Comparison of ENCODE assay signal across 1 cellular context in genomic region chr3:156865732-156866131, GRCh38.
TF ChIP-seq lines count a peak whose summit lies in the region.

No MANE protein-coding gene starts in this region.

TF ChIP-seq in HEK293, 187 proteins besides CTCF, POLR2A, EP300 and RAD21 (continued from another document):
- TF ChIP-seq PRDM6 (tag by site-specific recombination; IDR thresholded peaks at IDR 0.05), result no peak
- no peak for TF ChIP-seq ZNF521 (tag by site-specific recombination; IDR thresholded peaks at IDR 0.05)
- TF ChIP-seq, protein P1, sequence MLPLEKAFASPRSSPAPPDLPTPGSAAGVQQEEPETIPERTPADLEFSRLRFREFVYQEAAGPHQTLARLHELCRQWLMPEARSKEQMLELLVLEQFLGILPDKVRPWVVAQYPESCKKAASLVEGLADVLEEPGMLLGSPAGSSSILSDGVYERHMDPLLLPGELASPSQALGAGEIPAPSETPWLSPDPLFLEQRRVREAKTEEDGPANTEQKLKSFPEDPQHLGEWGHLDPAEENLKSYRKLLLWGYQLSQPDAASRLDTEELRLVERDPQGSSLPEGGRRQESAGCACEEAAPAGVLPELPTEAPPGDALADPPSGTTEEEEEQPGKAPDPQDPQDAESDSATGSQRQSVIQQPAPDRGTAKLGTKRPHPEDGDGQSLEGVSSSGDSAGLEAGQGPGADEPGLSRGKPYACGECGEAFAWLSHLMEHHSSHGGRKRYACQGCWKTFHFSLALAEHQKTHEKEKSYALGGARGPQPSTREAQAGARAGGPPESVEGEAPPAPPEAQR (tag by site-specific recombination; IDR thresholded peaks at IDR 0.05), result no peak
